1 cellular context compared by ENCODE assay signal in the genomic region with DNA sequence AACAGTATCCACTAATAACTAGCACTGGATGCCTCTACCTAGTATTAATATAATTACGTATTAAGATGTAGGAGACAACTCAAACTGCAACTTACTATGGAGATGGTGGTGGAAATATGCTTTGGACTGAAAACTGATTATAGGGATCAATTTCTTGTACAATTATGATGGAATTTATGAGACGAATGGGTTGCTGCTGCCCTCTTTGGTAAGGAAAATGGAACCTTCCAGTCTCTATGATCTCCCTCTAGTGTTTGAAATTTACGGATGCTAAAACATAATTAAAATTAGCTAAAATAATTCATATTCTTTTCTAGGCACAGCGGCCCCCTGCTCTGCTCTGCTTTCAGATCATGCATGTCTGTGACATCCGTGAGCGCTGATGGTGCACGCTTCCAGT.
TF ChIP-seq lines count a peak whose summit lies in the region.

No MANE protein-coding gene starts in this region.

TF ChIP-seq in K562, 482 proteins besides CTCF, POLR2A, EP300 and RAD21:
- TF ChIP-seq, protein P1, sequence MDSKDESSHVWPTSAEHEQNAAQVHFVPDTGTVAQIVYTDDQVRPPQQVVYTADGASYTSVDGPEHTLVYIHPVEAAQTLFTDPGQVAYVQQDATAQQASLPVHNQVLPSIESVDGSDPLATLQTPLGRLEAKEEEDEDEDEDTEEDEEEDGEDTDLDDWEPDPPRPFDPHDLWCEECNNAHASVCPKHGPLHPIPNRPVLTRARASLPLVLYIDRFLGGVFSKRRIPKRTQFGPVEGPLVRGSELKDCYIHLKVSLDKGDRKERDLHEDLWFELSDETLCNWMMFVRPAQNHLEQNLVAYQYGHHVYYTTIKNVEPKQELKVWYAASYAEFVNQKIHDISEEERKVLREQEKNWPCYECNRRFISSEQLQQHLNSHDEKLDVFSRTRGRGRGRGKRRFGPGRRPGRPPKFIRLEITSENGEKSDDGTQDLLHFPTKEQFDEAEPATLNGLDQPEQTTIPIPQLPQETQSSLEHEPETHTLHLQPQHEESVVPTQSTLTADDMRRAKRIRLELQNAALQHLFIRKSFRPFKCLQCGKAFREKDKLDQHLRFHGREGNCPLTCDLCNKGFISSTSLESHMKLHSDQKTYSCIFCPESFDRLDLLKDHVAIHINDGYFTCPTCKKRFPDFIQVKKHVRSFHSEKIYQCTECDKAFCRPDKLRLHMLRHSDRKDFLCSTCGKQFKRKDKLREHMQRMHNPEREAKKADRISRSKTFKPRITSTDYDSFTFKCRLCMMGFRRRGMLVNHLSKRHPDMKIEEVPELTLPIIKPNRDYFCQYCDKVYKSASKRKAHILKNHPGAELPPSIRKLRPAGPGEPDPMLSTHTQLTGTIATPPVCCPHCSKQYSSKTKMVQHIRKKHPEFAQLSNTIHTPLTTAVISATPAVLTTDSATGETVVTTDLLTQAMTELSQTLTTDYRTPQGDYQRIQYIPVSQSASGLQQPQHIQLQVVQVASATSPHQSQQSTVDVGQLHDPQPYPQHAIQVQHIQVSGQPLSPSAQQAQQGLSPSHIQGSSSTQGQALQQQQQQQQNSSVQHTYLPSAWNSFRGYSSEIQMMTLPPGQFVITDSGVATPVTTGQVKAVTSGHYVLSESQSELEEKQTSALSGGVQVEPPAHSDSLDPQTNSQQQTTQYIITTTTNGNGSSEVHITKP (IDR thresholded peaks at IDR 0.05; ENCODE audit: partially characterized antibody) = peak; percentile 88
- TF ChIP-seq MYNN (IDR thresholded peaks at IDR 0.05) (no peak), MYNN (CRISPR knock-in tag; IDR thresholded peaks at IDR 0.05) (no peak)
